Comparison of ENCODE assay signal across 8 cellular contexts in the genomic region with DNA sequence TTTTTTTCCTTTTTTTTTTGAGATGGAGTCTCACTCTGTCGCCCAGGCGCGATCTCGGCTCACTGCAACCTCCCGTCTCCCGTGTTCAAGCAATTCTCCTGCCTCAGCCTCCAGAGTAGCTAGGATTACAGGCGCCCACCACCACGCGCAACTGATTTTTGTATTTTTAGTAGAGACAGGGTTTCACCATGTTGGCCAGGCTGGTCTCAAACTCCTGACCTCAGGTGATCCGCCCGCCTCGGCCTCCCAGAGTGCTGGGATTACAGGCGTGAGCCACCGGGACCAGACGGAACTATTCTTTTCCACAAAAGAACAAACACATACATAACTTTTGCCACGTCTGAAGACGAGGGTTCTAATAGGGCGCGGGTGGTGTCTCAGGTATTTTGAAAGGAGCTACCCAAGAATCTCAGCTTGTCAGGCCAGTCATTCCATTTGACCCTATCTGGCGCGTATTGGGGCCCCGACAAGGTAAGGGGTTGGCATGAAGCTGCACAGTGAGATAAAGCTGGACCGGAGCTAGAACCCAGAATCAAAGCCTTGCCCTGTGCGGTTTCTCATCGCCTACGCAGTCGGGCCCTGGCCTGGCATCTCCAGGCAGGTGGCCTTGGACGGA. TPM values are rescaled to one million over a fixed set of nuclear protein-coding genes. Genes with fewer than 3 reads are reported as not detected.
DNase-seq lines count a peak whose midpoint lies in the region; ATAC-seq, FAIRE-seq and TF ChIP-seq lines count a peak whose summit lies in the region.
"Not testable (repeated sequence)": the region's sequence is repeated elsewhere in the genome, so short reads cannot be mapped to it uniquely, and the experiment has no call there.

No MANE protein-coding gene starts in this region.

- H3K9ac ChIP-seq in SK-N-SH: peak overlapping the region; percentile 98
- peak overlapping the region; percentile 91 for H3K9ac ChIP-seq in HepG2 (ENCODE audit: insufficient read depth, low read depth, low read length)
- H3K9ac ChIP-seq in parathyroid adenoma: peak overlapping the region; percentile 84

- peaks cover 14% of the 10 kb centered on the region for H3K4me1 ChIP-seq in DOHH2 (ENCODE audit: control insufficient read depth, low read length)
- not testable (repeated sequence) for H3K4me1 ChIP-seq in SK-N-SH (ENCODE audit: control insufficient read depth in 1 of 2, insufficient read depth in 2 of 2, low read depth in 1 of 2, low read length in 1 of 2); esophagus (ENCODE audit: control insufficient read depth in 2 of 2, insufficient read depth in 2 of 2, low read length in 1 of 2); parathyroid adenoma
- peaks cover 42% of the 10 kb centered on the region for H3K4me1 ChIP-seq in HepG2 (ENCODE audit: insufficient read depth, low read length)
- peaks cover 6 to 39% (median 22%) of the 10 kb centered on the region in 4 donors for H3K4me1 ChIP-seq in transverse colon

- not testable (repeated sequence) for DNase-seq in SK-N-SH; HepG2 (ENCODE audit: low spot score); transverse colon

- H3K36me3 ChIP-seq in DOHH2 (ENCODE audit: control insufficient read depth, low read length) (peaks cover 25% of the 10 kb centered on the region), SK-N-SH (replicated peaks in 1 of 2; ENCODE audit: control insufficient read depth in 1 of 2, insufficient read depth in 2 of 2, low read length in 1 of 2) (peaks cover 24 to 25% of the 10 kb centered on the region in 2 experiments), esophagus (ENCODE audit: control insufficient read depth in 2 of 2, insufficient read depth in 2 of 2, low read length in 1 of 2) (peaks cover 3 to 13% of the 10 kb centered on the region in 2 donors), HepG2 (replicated peaks in 1 of 2; ENCODE audit: control insufficient read depth in 1 of 2, insufficient read depth in 2 of 2, low read length in 2 of 2) (peaks cover 6 to 22% of the 10 kb centered on the region in 2 experiments; a peak in 4 of 5 replicates), transverse colon (peaks cover 0 to 16% (median 5%) of the 10 kb centered on the region in 4 donors)
- not testable (repeated sequence) for H3K36me3 ChIP-seq in parathyroid adenoma (ENCODE audit: control insufficient read depth, insufficient read depth, low read length)

- H3K4me3 ChIP-seq in DOHH2 (ENCODE audit: low read length) (peak overlapping the region; percentile 93), SK-N-SH (ENCODE audit: low read depth in 2 of 2, low read length in 1 of 2) (peak overlapping the region; percentile 87 to 96), esophagus (ENCODE audit: low read depth in 1 of 2, low read length in 2 of 2) (peak overlapping the region; percentile 62 to 89), HepG2 (replicated peaks in 1 of 3; ENCODE audit: insufficient read depth in 1 of 3, low read depth in 2 of 3, low read length in 3 of 3) (peak overlapping the region; percentile 76 to 85 (median 80)), parathyroid adenoma (ENCODE audit: low read depth, low read length) (peak overlapping the region; percentile 93), transverse colon (peak overlapping the region; percentile 60 to 82 (median 70))

- H3K9me3 ChIP-seq in DOHH2 (ENCODE audit: control insufficient read depth, insufficient read depth, low read length); SK-N-SH; esophagus (ENCODE audit: control insufficient read depth in 2 of 2, insufficient read depth in 1 of 2, low read depth in 1 of 2, low read length in 1 of 2); HepG2 (ENCODE audit: low read length); parathyroid adenoma (ENCODE audit: control insufficient read depth, low read length); transverse colon: not testable (repeated sequence)

- BruUV-seq in HepG2 (replicated peaks; lab: Mats Ljungman, UMichigan): not testable (repeated sequence)

- CTCF ChIA-PET in SK-N-SH (lab: Yijun Ruan, JAX): interaction anchor here (0.8 to 5.9 kb wide), 10 partner anchors 9 to 231 kb away, joined by 3 to 32 read pairs (median 6); a partner anchor contains a TSS
- CTCF ChIA-PET in HepG2 (lab: Yijun Ruan, JAX; ENCODE audit: low intra/inter-chr PET ratio, low total read pairs): not testable (repeated sequence)

- in situ Hi-C loops in HepG2 (cut with HindIII; ENCODE audit: extremely low pct_ligation_motif_present, low pct_unique_long_range_greater_than_20kb); transverse colon (cut with MboI; ENCODE audit: low pct_ligation_motif_present in 1 of 4, low pct_unique_long_range_greater_than_20kb in 1 of 4, low sequenced_read_pairs in 3 of 4): not testable (repeated sequence)

- TF ChIP-seq POLR2A in HepG2 (IDR thresholded peaks at IDR 0.05; ENCODE audit: insufficient read depth in 1 of 2, low read depth in 2 of 2, low read length in 2 of 2); transverse colon (IDR thresholded peaks at IDR 0.05): not testable (repeated sequence)

- H3K27ac ChIP-seq in DOHH2 (ENCODE audit: low read depth, low read length): peak overlapping the region; percentile 76
- H3K27ac ChIP-seq in SK-N-SH (ENCODE audit: low read depth in 2 of 2, low read length in 1 of 2): peak overlapping the region; percentile 98 to 99
- peak overlapping the region; percentile 97 for H3K27ac ChIP-seq in angular gyrus (ENCODE audit: low read depth, low read length)
- H3K27ac ChIP-seq in esophagus (ENCODE audit: low read depth in 2 of 2, low read length in 1 of 2): peak overlapping the region; percentile 99 to 100
- H3K27ac ChIP-seq in HepG2 (ENCODE audit: extremely low read length, insufficient read depth, low read length): peak overlapping the region; percentile 96
- H3K27ac ChIP-seq in parathyroid adenoma: peak overlapping the region; percentile 98
- H3K27ac ChIP-seq in transverse colon: peak overlapping the region; percentile 86 to 98 (median 97)

- ATAC-seq in HG02973 (IDR thresholded peaks at IDR 0.05; ENCODE audit: unreplicated experiment): peak; percentile 5
- peak; percentile 16 for ATAC-seq in HepG2

- not testable (repeated sequence) for TF ChIP-seq RAD21 in SK-N-SH (IDR thresholded peaks at IDR 0.05; ENCODE audit: low read length); HepG2 (CRISPR knock-in tag; IDR thresholded peaks at IDR 0.05)

- 49% methylated on average over 21 of the region's 28 CpGs for WGBS in SK-N-SH (ENCODE audit: low lambda C conversion rate)
- 51 to 55% methylated on average over 28 of the region's 28 CpGs for WGBS in esophagus, 2 donors
- WGBS in HepG2 (ENCODE audit: low lambda C conversion rate): 82% methylated on average over 19 of the region's 28 CpGs
- 20 to 58% methylated on average over 1 to 26 of the region's 28 CpGs for WGBS in transverse colon (ENCODE audit: low coverage in 1 of 2), 2 donors

- intact Hi-C loops in HepG2 (cut with micrococcal nuclease; ENCODE audit: unreplicated experiment); transverse colon (cut with DNase I; ENCODE audit: low total_unique reads): not testable (repeated sequence)

- not testable (repeated sequence) for H3F3A ChIP-seq in DOHH2 (ENCODE audit: control insufficient read depth, insufficient read depth); SK-N-SH (replicated peaks; ENCODE audit: insufficient read depth)

- H3K79me2 ChIP-seq in DOHH2 (ENCODE audit: control insufficient read depth, low read length) (peaks cover 18% of the 10 kb centered on the region), SK-N-SH (ENCODE audit: insufficient read depth) (peaks cover 25% of the 10 kb centered on the region)
- H3K79me2 ChIP-seq in HepG2 (ENCODE audit: insufficient read depth, low read length); parathyroid adenoma: not testable (repeated sequence)

- TF ChIP-seq CTCF in DOHH2 (IDR thresholded peaks at IDR 0.05; ENCODE audit: low read depth, low read length, poor library complexity, severe bottlenecking); SK-N-SH (IDR thresholded peaks at IDR 0.05); HepG2 (CRISPR knock-in tag; IDR thresholded peaks at IDR 0.05); parathyroid adenoma (IDR thresholded peaks at IDR 0.05); transverse colon (IDR thresholded peaks at IDR 0.05): not testable (repeated sequence)

- not testable (repeated sequence) for H3K9me2 ChIP-seq in DOHH2 (replicated peaks; ENCODE audit: control insufficient read depth, low read length); SK-N-SH

- FAIRE-seq in HepG2 (lab: Jason Lieb, UNC): not testable (repeated sequence)

- POLR2A ChIA-PET in SK-N-SH (lab: Yijun Ruan, JAX) (interaction anchor here (0.6 to 1.9 kb wide), 18 partner anchors 8 to 331 kb away, joined by 3 to 15 read pairs (median 4); a partner anchor contains a TSS), HepG2 (lab: Yijun Ruan, JAX) (interaction anchor here (0.9 to 2.1 kb wide), 20 partner anchors 9 to 603 kb away, joined by 3 to 26 read pairs (median 4); a partner anchor contains a TSS)

- not testable (repeated sequence) for H4K20me1 ChIP-seq in DOHH2 (ENCODE audit: control insufficient read depth, insufficient read depth, low read depth, low read length); SK-N-SH (ENCODE audit: insufficient read depth); HepG2 (ENCODE audit: insufficient read depth, low read length)

- not testable (repeated sequence) for TF ChIP-seq EP300 in SK-N-SH (IDR thresholded peaks at IDR 0.05; ENCODE audit: borderline replicate concordance in 1 of 2, low read depth in 1 of 2, low read length in 1 of 2); HepG2 (IDR thresholded peaks at IDR 0.05; ENCODE audit: low read depth in 2 of 2, low read length in 2 of 2); HepG2 (CRISPR knock-in tag; IDR thresholded peaks at IDR 0.05; ENCODE audit: borderline replicate concordance); transverse colon (IDR thresholded peaks at IDR 0.05; ENCODE audit: low read depth)

- H2AFZ ChIP-seq in SK-N-SH (ENCODE audit: low read depth) (peak overlapping the region; percentile 86), parathyroid adenoma (peak overlapping the region; percentile 97)
- H2AFZ ChIP-seq in HepG2 (ENCODE audit: low read length): not testable (repeated sequence)

- H3K4me2 ChIP-seq in DOHH2 (ENCODE audit: low read length): peak overlapping the region; percentile 97
- H3K4me2 ChIP-seq in SK-N-SH: peak overlapping the region; percentile 95
- H3K4me2 ChIP-seq in HepG2 (ENCODE audit: low read depth, low read length): peak overlapping the region; percentile 98
- peak overlapping the region; percentile 86 for H3K4me2 ChIP-seq in parathyroid adenoma (ENCODE audit: low read length)

- H3K27me3 ChIP-seq in DOHH2 (ENCODE audit: control insufficient read depth, low read length); SK-N-SH (ENCODE audit: insufficient read depth); esophagus (ENCODE audit: control insufficient read depth in 1 of 2, insufficient read depth in 2 of 2, low read length in 2 of 2); HepG2 (ENCODE audit: control insufficient read depth in 1 of 2, insufficient read depth in 2 of 2, low read length in 2 of 2); parathyroid adenoma (ENCODE audit: control insufficient read depth, insufficient read depth, low read length); transverse colon: not testable (repeated sequence)

RNA-seq across cellular contexts. Expression of a gene that starts 0.7 kb away (rescaled TPM):
- 60.3 and 78.8 TPM in 2 replicates for polyA plus RNA-seq in SK-N-SH (2012; rRNA removed)
- 33.5 and 40.3 TPM in 2 replicates for polyA plus RNA-seq in SK-N-SH (2012; cell fraction: cytosol; rRNA removed)
- polyA plus RNA-seq in SK-N-SH (2012; cell fraction: nucleus; rRNA removed): 245 and 251 TPM in 2 replicates
- polyA plus RNA-seq in esophagus: 10 to 100 TPM; 30.4 to 30.5 TPM
- total RNA-seq in HepG2 (2016; rRNA removed; fragmentation: Illumina TruSeq; extraction: Trizol): 46.5 and 57.5 TPM in 2 replicates
- 7.7 and 8.6 TPM in 2 replicates for total RNA-seq in HepG2 (2016; cell fraction: cytosol; rRNA removed; fragmentation: Illumina TruSeq; extraction: Trizol; ENCODE audit: low read depth)
- 44.4 and 53.9 TPM in 2 replicates for total RNA-seq in HepG2 (2016; cell fraction: insoluble cytoplasmic fraction; rRNA removed; fragmentation: Illumina TruSeq; extraction: Trizol)
- 23.5 and 25.7 TPM in 2 replicates for total RNA-seq in HepG2 (2016; cell fraction: membrane; rRNA removed; fragmentation: Illumina TruSeq; extraction: Trizol)
- total RNA-seq in HepG2 (2016; cell fraction: nucleus; rRNA removed; fragmentation: Illumina TruSeq; extraction: Trizol): 61.2 and 73.5 TPM in 2 replicates
- 90.3 and 97.1 TPM in 2 replicates for polyA plus RNA-seq in HepG2 (2011; rRNA removed)
- 44.7 and 66.5 TPM in 2 replicates for polyA plus RNA-seq in HepG2 (2011; cell fraction: cytosol; rRNA removed)
- polyA plus RNA-seq in HepG2 (2011; cell fraction: nucleus; rRNA removed): 267 and 277 TPM in 2 replicates
- polyA plus RNA-seq in HepG2 (2012): 44.3 and 49.8 TPM in 2 replicates
- polyA plus RNA-seq in HepG2 (2016; cell fraction: cytosol; fragmentation: Illumina TruSeq; extraction: Trizol; ENCODE audit: low read depth): 8.6 and 10.7 TPM in 2 replicates
- polyA plus RNA-seq in HepG2 (2016; cell fraction: insoluble cytoplasmic fraction; fragmentation: Illumina TruSeq; extraction: Trizol; ENCODE audit: low read depth): 46.9 and 52.3 TPM in 2 replicates
- 20.4 and 27.3 TPM in 2 replicates for polyA plus RNA-seq in HepG2 (2016; cell fraction: membrane; fragmentation: Illumina TruSeq; extraction: Trizol; ENCODE audit: low read depth)
- polyA plus RNA-seq in HepG2 (2016; cell fraction: nucleus; fragmentation: Illumina TruSeq; extraction: Trizol; ENCODE audit: insufficient read depth, low read depth): 113 TPM in 2 replicates
- 120 and 133 TPM in 2 replicates for polyA minus RNA-seq in HepG2 (2011; rRNA and poly(A)+ RNA removed; ENCODE audit: low replicate concordance)
- polyA minus RNA-seq in HepG2 (2011; cell fraction: cytosol; rRNA and poly(A)+ RNA removed): 27.7 and 33.0 TPM in 2 replicates
- polyA minus RNA-seq in HepG2 (2011; cell fraction: nucleus; rRNA and poly(A)+ RNA removed): 76.1 and 82.6 TPM in 2 replicates
- total RNA-seq in transverse colon: 100 to 1,000 TPM in 3 of 4 donors, 10 to 100 TPM in 1; 92.6 to 270 (median 126) TPM

RNA-seq across cellular contexts. Expression of a gene that starts 35.1 kb away (rescaled TPM):
- polyA plus RNA-seq in SK-N-SH (2012; rRNA removed) (0.02 and 0.08 TPM in 2 replicates), esophagus (under 1 TPM; 0.16 to 0.40 TPM), HepG2 (2011; rRNA removed) (not detected in 2 replicates)
- under 0.01 and 0.01 TPM in 2 replicates for polyA plus RNA-seq in SK-N-SH (2012; cell fraction: cytosol; rRNA removed)
- polyA plus RNA-seq in SK-N-SH (2012; cell fraction: nucleus; rRNA removed): 0.02 TPM in 2 replicates
- total RNA-seq in HepG2 (2016; rRNA removed; fragmentation: Illumina TruSeq; extraction: Trizol) (not detected in 2 replicates), transverse colon (under 1 TPM in 3 of 4 donors, not detected in 1; 0.37 to 0.95 (median 0.68) TPM)
- total RNA-seq in HepG2 (2016; cell fraction: cytosol; rRNA removed; fragmentation: Illumina TruSeq; extraction: Trizol; ENCODE audit: low read depth): not detected in 2 replicates
- total RNA-seq in HepG2 (2016; cell fraction: insoluble cytoplasmic fraction; rRNA removed; fragmentation: Illumina TruSeq; extraction: Trizol): not detected in 2 replicates
- not detected in 2 replicates for total RNA-seq in HepG2 (2016; cell fraction: membrane; rRNA removed; fragmentation: Illumina TruSeq; extraction: Trizol)
- not detected in 2 replicates for total RNA-seq in HepG2 (2016; cell fraction: nucleus; rRNA removed; fragmentation: Illumina TruSeq; extraction: Trizol)
- polyA plus RNA-seq in HepG2 (2011; cell fraction: cytosol; rRNA removed): not detected in 2 replicates
- not detected in 2 replicates for polyA plus RNA-seq in HepG2 (2011; cell fraction: nucleus; rRNA removed)
- polyA plus RNA-seq in HepG2 (2012): 0.13 and 0.25 TPM in 2 replicates
- polyA plus RNA-seq in HepG2 (2016; cell fraction: cytosol; fragmentation: Illumina TruSeq; extraction: Trizol; ENCODE audit: low read depth): not detected in 2 replicates
- not detected in 2 replicates for polyA plus RNA-seq in HepG2 (2016; cell fraction: insoluble cytoplasmic fraction; fragmentation: Illumina TruSeq; extraction: Trizol; ENCODE audit: low read depth)
- not detected in 2 replicates for polyA plus RNA-seq in HepG2 (2016; cell fraction: membrane; fragmentation: Illumina TruSeq; extraction: Trizol; ENCODE audit: low read depth)
- polyA plus RNA-seq in HepG2 (2016; cell fraction: nucleus; fragmentation: Illumina TruSeq; extraction: Trizol; ENCODE audit: insufficient read depth, low read depth): not detected in 2 replicates
- polyA minus RNA-seq in HepG2 (2011; rRNA and poly(A)+ RNA removed; ENCODE audit: low replicate concordance): 0.33 TPM in 1 of 2 replicates, not detected in the other
- polyA minus RNA-seq in HepG2 (2011; cell fraction: cytosol; rRNA and poly(A)+ RNA removed): not detected in 2 replicates
- polyA minus RNA-seq in HepG2 (2011; cell fraction: nucleus; rRNA and poly(A)+ RNA removed): not detected in 2 replicates

RNA-seq across cellular contexts. Expression of a gene that starts 44.7 kb away (rescaled TPM):
- polyA plus RNA-seq in SK-N-SH (2012; rRNA removed) (0.08 and 0.10 TPM in 2 replicates), esophagus (10 to 100 TPM; 36.4 to 42.6 TPM), HepG2 (2011; rRNA removed) (0.83 and 1.3 TPM in 2 replicates)
- 0.06 and 0.13 TPM in 2 replicates for polyA plus RNA-seq in SK-N-SH (2012; cell fraction: cytosol; rRNA removed)
- 0.05 and 0.31 TPM in 2 replicates for polyA plus RNA-seq in SK-N-SH (2012; cell fraction: nucleus; rRNA removed)
- total RNA-seq in HepG2 (2016; rRNA removed; fragmentation: Illumina TruSeq; extraction: Trizol) (0.11 and 0.13 TPM in 2 replicates), transverse colon (100 to 1,000 TPM in 3 of 4 donors, 10 to 100 TPM in 1; 92.5 to 217 (median 164) TPM)
- total RNA-seq in HepG2 (2016; cell fraction: cytosol; rRNA removed; fragmentation: Illumina TruSeq; extraction: Trizol; ENCODE audit: low read depth): not detected in 2 replicates
- total RNA-seq in HepG2 (2016; cell fraction: insoluble cytoplasmic fraction; rRNA removed; fragmentation: Illumina TruSeq; extraction: Trizol): 0.09 TPM in 1 of 2 replicates, not detected in the other
- total RNA-seq in HepG2 (2016; cell fraction: membrane; rRNA removed; fragmentation: Illumina TruSeq; extraction: Trizol): not detected in 2 replicates
- 0.31 TPM in 1 of 2 replicates, not detected in the other for total RNA-seq in HepG2 (2016; cell fraction: nucleus; rRNA removed; fragmentation: Illumina TruSeq; extraction: Trizol)
- 0.85 and 1.0 TPM in 2 replicates for polyA plus RNA-seq in HepG2 (2011; cell fraction: cytosol; rRNA removed)
- 0.83 and 0.90 TPM in 2 replicates for polyA plus RNA-seq in HepG2 (2011; cell fraction: nucleus; rRNA removed)
- polyA plus RNA-seq in HepG2 (2012): 0.80 and 1.3 TPM in 2 replicates
- 0.08 TPM in 1 of 2 replicates, not detected in the other for polyA plus RNA-seq in HepG2 (2016; cell fraction: cytosol; fragmentation: Illumina TruSeq; extraction: Trizol; ENCODE audit: low read depth)
- polyA plus RNA-seq in HepG2 (2016; cell fraction: insoluble cytoplasmic fraction; fragmentation: Illumina TruSeq; extraction: Trizol; ENCODE audit: low read depth): 0.11 TPM in 1 of 2 replicates, not detected in the other
- polyA plus RNA-seq in HepG2 (2016; cell fraction: membrane; fragmentation: Illumina TruSeq; extraction: Trizol; ENCODE audit: low read depth): not detected in 2 replicates
- 0.25 TPM in 1 of 2 replicates, not detected in the other for polyA plus RNA-seq in HepG2 (2016; cell fraction: nucleus; fragmentation: Illumina TruSeq; extraction: Trizol; ENCODE audit: insufficient read depth, low read depth)
- polyA minus RNA-seq in HepG2 (2011; rRNA and poly(A)+ RNA removed; ENCODE audit: low replicate concordance): 2.1 and 10.8 TPM in 2 replicates
- polyA minus RNA-seq in HepG2 (2011; cell fraction: cytosol; rRNA and poly(A)+ RNA removed): 1.6 and 1.9 TPM in 2 replicates
- polyA minus RNA-seq in HepG2 (2011; cell fraction: nucleus; rRNA and poly(A)+ RNA removed): 0.75 and 0.77 TPM in 2 replicates

RNA-seq across cellular contexts. Expression of a gene that starts 46.0 kb away (rescaled TPM):
- polyA plus RNA-seq in SK-N-SH (2012; rRNA removed): 24.5 and 26.3 TPM in 2 replicates
- polyA plus RNA-seq in SK-N-SH (2012; cell fraction: cytosol; rRNA removed): 43.5 and 43.9 TPM in 2 replicates
- polyA plus RNA-seq in SK-N-SH (2012; cell fraction: nucleus; rRNA removed): 17.0 and 30.0 TPM in 2 replicates
- 10 to 100 TPM in 1 of 2 donors, 1 to 10 TPM in 1; 7.9 to 14.8 TPM for polyA plus RNA-seq in esophagus
- 28.1 and 42.4 TPM in 2 replicates for total RNA-seq in HepG2 (2016; rRNA removed; fragmentation: Illumina TruSeq; extraction: Trizol)
- total RNA-seq in HepG2 (2016; cell fraction: cytosol; rRNA removed; fragmentation: Illumina TruSeq; extraction: Trizol; ENCODE audit: low read depth): 7.6 TPM in 2 replicates
- 29.9 and 40.7 TPM in 2 replicates for total RNA-seq in HepG2 (2016; cell fraction: insoluble cytoplasmic fraction; rRNA removed; fragmentation: Illumina TruSeq; extraction: Trizol)
- total RNA-seq in HepG2 (2016; cell fraction: membrane; rRNA removed; fragmentation: Illumina TruSeq; extraction: Trizol): 23.1 and 23.3 TPM in 2 replicates
- total RNA-seq in HepG2 (2016; cell fraction: nucleus; rRNA removed; fragmentation: Illumina TruSeq; extraction: Trizol): 16.1 and 19.9 TPM in 2 replicates
- 11.0 and 11.3 TPM in 2 replicates for polyA plus RNA-seq in HepG2 (2011; rRNA removed)
- 6.2 and 9.3 TPM in 2 replicates for polyA plus RNA-seq in HepG2 (2011; cell fraction: cytosol; rRNA removed)
- 5.6 and 8.1 TPM in 2 replicates for polyA plus RNA-seq in HepG2 (2011; cell fraction: nucleus; rRNA removed)
- 13.0 and 15.4 TPM in 2 replicates for polyA plus RNA-seq in HepG2 (2012)
- polyA plus RNA-seq in HepG2 (2016; cell fraction: cytosol; fragmentation: Illumina TruSeq; extraction: Trizol; ENCODE audit: low read depth): 5.0 and 7.5 TPM in 2 replicates
- polyA plus RNA-seq in HepG2 (2016; cell fraction: insoluble cytoplasmic fraction; fragmentation: Illumina TruSeq; extraction: Trizol; ENCODE audit: low read depth): 23.5 and 26.8 TPM in 2 replicates
- polyA plus RNA-seq in HepG2 (2016; cell fraction: membrane; fragmentation: Illumina TruSeq; extraction: Trizol; ENCODE audit: low read depth): 11.6 and 11.8 TPM in 2 replicates
- polyA plus RNA-seq in HepG2 (2016; cell fraction: nucleus; fragmentation: Illumina TruSeq; extraction: Trizol; ENCODE audit: insufficient read depth, low read depth): 9.6 and 13.2 TPM in 2 replicates
- polyA minus RNA-seq in HepG2 (2011; rRNA and poly(A)+ RNA removed; ENCODE audit: low replicate concordance): 16.9 and 18.8 TPM in 2 replicates
- 8.3 and 10.7 TPM in 2 replicates for polyA minus RNA-seq in HepG2 (2011; cell fraction: cytosol; rRNA and poly(A)+ RNA removed)
- 10.7 and 13.6 TPM in 2 replicates for polyA minus RNA-seq in HepG2 (2011; cell fraction: nucleus; rRNA and poly(A)+ RNA removed)
- 10 to 100 TPM; 15.3 to 66.7 (median 57.1) TPM for total RNA-seq in transverse colon

Comparison
In these comparisons a context has a peak if more than half of its experiments do, and no peak if none do; other contexts are left out.
1. RNA of a gene that starts 44.7 kb away (polyA plus RNA-seq): 36.4 to 42.6 TPM in esophagus; 0.08 to 1.3 TPM in HepG2 and 0.05 to 0.31 TPM in SK-N-SH; every median in the first group is over 10 times any median in the second.
2. Peak in every context shown above with its lines, with median percentiles within 50 percentile points of each other: H3K27ac ChIP-seq, H3K4me2 ChIP-seq, H3K4me3 ChIP-seq and H3K9ac ChIP-seq.